22 cellular contexts compared by ENCODE assay signal in the genomic region with DNA sequence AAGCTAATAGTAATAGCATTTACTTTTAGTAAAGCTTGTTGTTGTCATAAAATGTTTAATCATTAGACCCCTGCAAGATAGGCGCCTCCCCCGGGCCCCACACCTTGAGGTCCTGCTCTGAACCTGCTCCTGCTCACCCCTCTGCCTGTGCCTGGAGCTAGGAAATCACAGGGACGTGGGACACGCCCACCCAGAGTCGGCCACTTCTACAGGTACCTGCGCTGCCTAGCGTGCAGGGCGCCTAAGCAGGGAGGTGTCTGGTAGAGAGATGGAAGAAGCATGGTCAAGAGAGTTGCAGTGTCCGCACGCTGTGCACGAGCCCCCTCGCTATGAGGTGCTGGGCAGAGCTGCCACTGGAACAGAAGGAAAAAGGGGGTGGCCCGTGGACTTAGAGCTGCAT.
"Had no signal": no experiment of that assay in that cellular context is flagged by ENCODE, and none has a peak within 500 bp of the region (broad histone marks: within the 10 kb centered on the region; RNA-seq: fewer than 3 reads in every experiment).

No MANE protein-coding gene starts in this region.

- H3K4me3 ChIP-seq: coronary artery, hepatocyte, prostate gland, right lobe of liver, suprapubic skin, thyroid gland, vagina had no signal

- H3K36me3 Mint-ChIP-seq: stimulated activated effector memory CD8-positive, alpha-beta T cell treated with anti-CD3 and anti-CD28 coated beads, Interleukin-12 subunit alpha, Interleukin-12 subunit beta, amount 100 ng/mL, for 72 hours; type B pancreatic cell had no signal

- H3K27ac ChIP-seq: coronary artery, hepatocyte, parathyroid adenoma, prostate gland, right lobe of liver, suprapubic skin, thyroid gland, vagina had no signal

- H3K4me1 Mint-ChIP-seq: stimulated activated effector memory CD8-positive, alpha-beta T cell treated with anti-CD3 and anti-CD28 coated beads, Interleukin-12 subunit alpha, Interleukin-12 subunit beta, amount 100 ng/mL, for 72 hours had no signal

- H3K9me3 ChIP-seq: prostate gland, right lobe of liver, suprapubic skin, thyroid gland, vagina had no signal

- H3K27me3 Mint-ChIP-seq: naive thymus-derived CD4-positive, alpha-beta T cell; type B pancreatic cell had no signal

- H3K9me3 Mint-ChIP-seq: stimulated activated effector memory CD8-positive, alpha-beta T cell treated with anti-CD3 and anti-CD28 coated beads, Interleukin-12 subunit alpha, Interleukin-12 subunit beta, amount 100 ng/mL, for 72 hours; type B pancreatic cell had no signal

- H3K4me3 Mint-ChIP-seq: naive thymus-derived CD4-positive, alpha-beta T cell; stimulated activated effector memory CD8-positive, alpha-beta T cell treated with anti-CD3 and anti-CD28 coated beads, Interleukin-12 subunit alpha, Interleukin-12 subunit beta, amount 100 ng/mL, for 72 hours; type B pancreatic cell had no signal

- H3K36me3 ChIP-seq: prostate gland, right lobe of liver, suprapubic skin, thyroid gland, vagina had no signal

- H3K4me1 ChIP-seq: parathyroid adenoma, prostate gland, suprapubic skin, thyroid gland, vagina had no signal

- ATAC-seq: left cardiac atrium; left ventricle myocardium superior; naive thymus-derived CD4-positive, alpha-beta T cell; right lobe of liver; stimulated activated effector memory CD8-positive, alpha-beta T cell treated with anti-CD3 and anti-CD28 coated beads, Interleukin-12 subunit alpha, Interleukin-12 subunit beta, amount 100 ng/mL, for 72 hours; stimulated activated naive CD8-positive, alpha-beta T cell treated with anti-CD3 and anti-CD28 coated beads, Interleukin-15, Interleukin-2, amounts not matched to agents 100 U/mL and 50 U/mL, for 24 hours had no signal

- DNase-seq: effector CD4-positive, alpha-beta T cell; foreskin melanocyte; head of caudate nucleus; kidney; left cardiac atrium; left ventricle myocardium superior; mesendoderm; naive thymus-derived CD4-positive, alpha-beta T cell; nucleus accumbens; right lobe of liver; stimulated activated CD4-positive, alpha-beta T cell treated with anti-CD3 and anti-CD28 coated beads, Interleukin-4, amount 100 ng/mL, for 1 hour; stimulated activated CD8-positive, alpha-beta memory T cell treated with anti-CD3 and anti-CD28 coated beads, Interleukin-4, amount 100 ng/mL, for 48 hours; stimulated activated naive CD8-positive, alpha-beta T cell treated with anti-CD3 and anti-CD28 coated beads, Interleukin-15, Interleukin-2, amounts not matched to agents 100 U/mL and 50 U/mL, for 24 hours; thyroid gland had no signal

- H3K27me3 ChIP-seq: hepatocyte, right lobe of liver, suprapubic skin, thyroid gland, vagina had no signal

- H3K27ac Mint-ChIP-seq: naive thymus-derived CD4-positive, alpha-beta T cell; stimulated activated effector memory CD8-positive, alpha-beta T cell treated with anti-CD3 and anti-CD28 coated beads, Interleukin-12 subunit alpha, Interleukin-12 subunit beta, amount 100 ng/mL, for 72 hours; type B pancreatic cell had no signal
